In genomic region chr10:70592746-70593512, GRCh38 we compare ENCODE assay signal across 1 cellular context.
TF ChIP-seq lines count a peak whose summit lies in the region.

No MANE protein-coding gene starts in this region.

TF ChIP-seq in SK-N-SH treated with all-trans-retinoic acid at 6 μM for 48 hours, 23 proteins besides CTCF, POLR2A, EP300 and RAD21 (continued from another document):
- TF ChIP-seq TSHZ2 (CRISPR knock-in tag; IDR thresholded peaks at IDR 0.05) (no peak), BACH2 (CRISPR knock-in tag; IDR thresholded peaks at IDR 0.05; ENCODE audit: borderline replicate concordance) (no peak), SNAI2 (CRISPR knock-in tag; IDR thresholded peaks at IDR 0.05) (no peak), CREB5 (CRISPR knock-in tag; IDR thresholded peaks at IDR 0.05; ENCODE audit: low read depth) (no peak), PATZ1 (CRISPR knock-in tag; IDR thresholded peaks at IDR 0.05; ENCODE audit: borderline replicate concordance) (no peak), ARNTL (CRISPR knock-in tag; IDR thresholded peaks at IDR 0.05; ENCODE audit: borderline replicate concordance, low read depth) (no peak)
